In the genomic region with DNA sequence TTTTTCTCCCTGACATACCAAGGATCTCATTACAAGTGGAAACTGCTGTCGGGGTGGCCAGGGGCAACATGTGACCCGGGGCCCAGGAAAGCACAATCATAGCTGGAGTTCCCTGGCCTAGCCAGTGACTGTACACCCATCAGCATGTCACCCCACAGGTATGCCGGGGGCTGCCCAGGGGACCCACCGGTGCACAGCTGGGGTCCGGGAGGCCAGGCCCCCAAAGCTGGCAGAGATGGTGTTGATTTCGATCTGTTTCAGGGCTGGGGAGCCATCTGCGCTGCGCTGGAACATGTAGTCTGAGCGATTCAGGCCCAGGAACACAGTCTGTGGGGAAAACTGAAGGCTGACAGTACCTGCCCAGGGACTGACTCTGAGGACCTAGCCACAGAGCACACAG, we compare ENCODE assay signal across 17 cellular contexts. TPM values are rescaled to one million over a fixed set of nuclear protein-coding genes. Genes with fewer than 3 reads are reported as not detected.
DNase-seq lines count a peak whose midpoint lies in the region; ATAC-seq and TF ChIP-seq lines count a peak whose summit lies in the region.
"Had no signal": no experiment of that assay in that cellular context is flagged by ENCODE, and none has a peak within 500 bp of the region (broad histone marks: within the 10 kb centered on the region; RNA-seq: fewer than 3 reads in every experiment).

No MANE protein-coding gene starts in this region.

- H3K4me2 ChIP-seq in mesenchymal stem cell (ENCODE audit: low read length, poor library complexity, severe bottlenecking) (no peak overlapping the region), mammary epithelial cell (ENCODE audit: insufficient read depth, low read depth, low read length) (no peak overlapping the region)
- H3K4me2 ChIP-seq: BLaER1, GM23338 had no signal

- peaks cover 16% of the 10 kb centered on the region for H3K79me1 ChIP-seq in mesenchymal stem cell (replicated peaks; ENCODE audit: low read length, poor library complexity, severe bottlenecking)

- no peak overlapping the region for H3K23ac ChIP-seq in mesenchymal stem cell (ENCODE audit: low read length in 2 of 2)

- H2BK5ac ChIP-seq in mesenchymal stem cell (ENCODE audit: low read depth, low read length, poor library complexity, severe bottlenecking) = no peak overlapping the region

- BruUV-seq in mammary epithelial cell (replicated peaks; lab: Mats Ljungman, UMichigan) = no TSS peak

- no peak overlapping the region for H3K14ac ChIP-seq in mesenchymal stem cell (ENCODE audit: low read length in 2 of 2)

- H3K27me3 ChIP-seq in left ventricle myocardium inferior (ENCODE audit: low read depth) (no peaks in the 10 kb centered on the region), right atrium auricular region (no peaks in the 10 kb centered on the region), mesenchymal stem cell (ENCODE audit: control insufficient read depth in 1 of 2, insufficient read depth in 1 of 2, low read length in 2 of 2) (no peaks in the 10 kb centered on the region), gastrocnemius medialis (no peaks in the 10 kb centered on the region), mammary epithelial cell (ENCODE audit: insufficient read depth, low read length) (no peaks in the 10 kb centered on the region)
- H3K27me3 ChIP-seq: BLaER1 had no signal

- WGBS in mesenchymal stem cell = 93% methylated on average over 9 of the region's 9 CpGs
- 96% methylated on average over 9 of the region's 9 CpGs for WGBS in mammary epithelial cell (ENCODE audit: low coverage, missing lambda C conversion rate)

- no peak overlapping the region for H4K8ac ChIP-seq in mesenchymal stem cell (ENCODE audit: low read length)

- H3K4me3 ChIP-seq in left ventricle myocardium inferior = no peak overlapping the region
- no peak overlapping the region for H3K4me3 ChIP-seq in right atrium auricular region
- H3K4me3 ChIP-seq in mesenchymal stem cell (ENCODE audit: insufficient read depth in 1 of 2, low read depth in 1 of 2, low read length in 2 of 2) = no peak overlapping the region
- H3K4me3 ChIP-seq in gastrocnemius medialis = no peak overlapping the region
- no peak overlapping the region for H3K4me3 ChIP-seq in mammary epithelial cell (replicated peaks in 1 of 3; ENCODE audit: insufficient read depth in 1 of 3, low read depth in 2 of 3, low read length in 3 of 3)
- H3K4me3 ChIP-seq: BLaER1, GM23338 had no signal

- H3K9ac ChIP-seq in mesenchymal stem cell (ENCODE audit: low read length) (no peak overlapping the region), mammary epithelial cell (ENCODE audit: insufficient read depth, low read length) (no peak overlapping the region)
- H3K9ac ChIP-seq: BLaER1 had no signal

- H4K20me1 ChIP-seq in mammary epithelial cell (ENCODE audit: insufficient read depth, low read length) = no peaks in the 10 kb centered on the region
- H4K20me1 ChIP-seq: BLaER1 had no signal

- DNase-seq in left ventricle myocardium inferior (no peak), right atrium auricular region (ENCODE audit: low spot score) (no peak), mesenchymal stem cell (no peak), gastrocnemius medialis (no peak), mammary epithelial cell (no peak)
- no peak for DNase-seq in activated CD4-positive, alpha-beta T cell treated with anti-CD3 and anti-CD28 coated beads for 48 hours
- DNase-seq: 8988T; CD4-positive, alpha-beta memory T cell; DMS79 treated with DMSO at 0.1 percent for 48 hours; GF-D8; HCEC 1CT had no signal

- no peak overlapping the region for H3K18ac ChIP-seq in mesenchymal stem cell (ENCODE audit: low read depth in 1 of 2, low read length in 2 of 2)

- peak overlapping the region; percentile 87 for H3K27ac ChIP-seq in left ventricle myocardium inferior (replicated peaks)
- no peak overlapping the region for H3K27ac ChIP-seq in right atrium auricular region
- H3K27ac ChIP-seq in mesenchymal stem cell (ENCODE audit: low read length, poor library complexity, severe bottlenecking) = no peak overlapping the region
- peak overlapping the region; percentile 75 to 88 (median 79) for H3K27ac ChIP-seq in gastrocnemius medialis
- no peak overlapping the region for H3K27ac ChIP-seq in mammary epithelial cell (ENCODE audit: insufficient read depth, low read depth, low read length)
- H3K27ac ChIP-seq: BLaER1, HL-60 had no signal

- CTCF ChIA-PET in mammary epithelial cell (lab: Charles Lee; ENCODE audit: low non-redundant PET) = no interaction called here

- H3K9me3 ChIP-seq in left ventricle myocardium inferior (replicated peaks) (no peaks in the 10 kb centered on the region), right atrium auricular region (no peaks in the 10 kb centered on the region), mesenchymal stem cell (ENCODE audit: control insufficient read depth, low read length) (no peaks in the 10 kb centered on the region), gastrocnemius medialis (no peaks in the 10 kb centered on the region), mammary epithelial cell (replicated peaks; ENCODE audit: insufficient read depth, low read length) (no peaks in the 10 kb centered on the region)
- H3K9me3 ChIP-seq: BLaER1 had no signal

- H4K91ac ChIP-seq in mesenchymal stem cell (ENCODE audit: low read length) = no peak overlapping the region

- no peak overlapping the region for H2AFZ ChIP-seq in mesenchymal stem cell (ENCODE audit: low read depth, low read length)
- H2AFZ ChIP-seq in mammary epithelial cell (ENCODE audit: low read depth, low read length) = no peak overlapping the region
- H2AFZ ChIP-seq: GM23338 had no signal

- in situ Hi-C loops in gastrocnemius medialis (cut with MboI; ENCODE audit: low sequenced_read_pairs in 4 of 4) (no loop called here), mammary epithelial cell (cut with MboI; ENCODE audit: low sequenced_read_pairs in 2 of 2) (no loop called here)

- no peak overlapping the region for H3K4ac ChIP-seq in mesenchymal stem cell (ENCODE audit: low read depth in 1 of 2, low read length in 2 of 2)

- dilution Hi-C loops in mammary epithelial cell (cut with HindIII; ENCODE audit: low sequenced_read_pairs) = loop anchor here (5.0 kb wide), 1 partner anchor 75 kb away; no protein-coding TSS in a partner anchor

- H2AK5ac ChIP-seq in mesenchymal stem cell (ENCODE audit: low read length, severe bottlenecking) = peak overlapping the region; percentile 91

- TF ChIP-seq CTCF in left ventricle myocardium inferior (IDR thresholded peaks at IDR 0.05; ENCODE audit: borderline replicate concordance) (no peak), right atrium auricular region (IDR thresholded peaks at IDR 0.05) (no peak), gastrocnemius medialis (IDR thresholded peaks at IDR 0.05 in 4 of 5, conservative IDR thresholded peaks at IDR 0.05 in 1 of 5) (no peak), mammary epithelial cell (conservative IDR thresholded peaks at IDR 0.05 in 1 of 2, IDR thresholded peaks at IDR 0.05 in 1 of 2; ENCODE audit: extremely low read depth in 1 of 2, insufficient read depth in 1 of 2, low read depth in 1 of 2, low read length in 2 of 2) (no peak)

- H2BK15ac ChIP-seq in mesenchymal stem cell (ENCODE audit: low read depth, poor library complexity, severe bottlenecking) = no peak overlapping the region

- no peak for ATAC-seq in gastrocnemius medialis
- ATAC-seq in HG03159 (IDR thresholded peaks at IDR 0.05; ENCODE audit: unreplicated experiment) = no peak
- ATAC-seq: GM23338 had no signal

- H2BK120ac ChIP-seq in mesenchymal stem cell (ENCODE audit: low read depth, low read length) = no peak overlapping the region

- TF ChIP-seq POLR2A in gastrocnemius medialis (IDR thresholded peaks at IDR 0.05) = no peak

- H3K36me3 ChIP-seq in left ventricle myocardium inferior (peaks cover 30% of the 10 kb centered on the region), right atrium auricular region (peaks cover 12% of the 10 kb centered on the region), mesenchymal stem cell (ENCODE audit: control insufficient read depth in 1 of 2, insufficient read depth in 2 of 2, low read depth in 1 of 2, low read length in 2 of 2) (peaks cover 31 to 83% of the 10 kb centered on the region in 2 experiments), gastrocnemius medialis (peaks cover 0 to 12% of the 10 kb centered on the region in 2 donors), mammary epithelial cell (ENCODE audit: insufficient read depth, low read length) (peaks cover 36% of the 10 kb centered on the region)

- intact Hi-C loops in left ventricle myocardium inferior (cut with micrococcal nuclease) (no loop called here), gastrocnemius medialis (cut with DNase I; ENCODE audit: low total_unique reads) (no loop called here), mammary epithelial cell (cut with micrococcal nuclease) (no loop called here)

- peaks cover 55% of the 10 kb centered on the region for H3K4me1 ChIP-seq in left ventricle myocardium inferior
- peaks cover 0 to 33% of the 10 kb centered on the region in 2 donors for H3K4me1 ChIP-seq in right atrium auricular region
- H3K4me1 ChIP-seq in mesenchymal stem cell (ENCODE audit: control insufficient read depth, insufficient read depth, low read depth, low read length) = peaks cover 13% of the 10 kb centered on the region
- peaks cover 50 to 57% of the 10 kb centered on the region in 2 donors for H3K4me1 ChIP-seq in gastrocnemius medialis
- peaks cover 30% of the 10 kb centered on the region for H3K4me1 ChIP-seq in mammary epithelial cell (ENCODE audit: insufficient read depth, low read length)

- H3K79me2 ChIP-seq in mammary epithelial cell (ENCODE audit: insufficient read depth, low read length) = peaks cover 4% of the 10 kb centered on the region

- H2BK12ac ChIP-seq in mesenchymal stem cell (ENCODE audit: low read length in 2 of 2) = no peak overlapping the region

RNA-seq across cellular contexts. Expression of a gene that starts 13.3 kb away (rescaled TPM):
- total RNA-seq in left ventricle myocardium inferior (17.2 TPM), right atrium auricular region (10 to 100 TPM; 23.0 to 38.3 TPM), gastrocnemius medialis (10 to 100 TPM; 14.1 to 33.0 (median 23.8) TPM), mammary epithelial cell (100 to 1,000 TPM; 102 to 115 TPM)
- polyA plus RNA-seq in mesenchymal stem cell (2013, experiment 1 of 2) = 40.8 TPM
- polyA plus RNA-seq in mesenchymal stem cell (2013, experiment 2 of 2) = 38.6 TPM
- polyA plus RNA-seq in mammary epithelial cell = 127 TPM
- polyA minus RNA-seq in mammary epithelial cell = 147 TPM

RNA-seq across cellular contexts. Expression of a gene that starts 13.4 kb away (rescaled TPM):
- total RNA-seq in left ventricle myocardium inferior = 253 TPM
- 10 to 100 TPM; 24.4 to 34.9 TPM for total RNA-seq in right atrium auricular region
- 0.10 TPM for polyA plus RNA-seq in mesenchymal stem cell (2013, experiment 1 of 2)
- polyA plus RNA-seq in mesenchymal stem cell (2013, experiment 2 of 2) = 0.08 TPM
- total RNA-seq in gastrocnemius medialis = 1 to 10 TPM; 1.6 to 8.5 (median 3.3) TPM
- total RNA-seq in mammary epithelial cell = under 1 TPM; under 0.01 to 0.28 TPM
- polyA plus RNA-seq in mammary epithelial cell = 0.11 TPM
- polyA minus RNA-seq in mammary epithelial cell = not detected
- total RNA-seq: HT1080 had no signal
- polyA plus RNA-seq: CD14-positive monocyte had no signal

Comparison
In these comparisons a context has a peak if more than half of its experiments do, and no peak if none do; other contexts are left out.
1. H3K27ac ChIP-seq: peak in left ventricle myocardium inferior (single experiment) and gastrocnemius medialis (4 of 4); none in right atrium auricular region (0 of 2), mesenchymal stem cell (single experiment) and mammary epithelial cell (single experiment).